In genomic region chr19:49875177-49875576, GRCh38 we compare ENCODE assay signal across 1 cellular context.
TF ChIP-seq lines count a peak whose summit lies in the region.

No MANE protein-coding gene starts in this region.

TF ChIP-seq in A549, 52 proteins besides CTCF, POLR2A, EP300 and RAD21 (continued from another document):
- TF ChIP-seq HES2 (IDR thresholded peaks at IDR 0.05) (no peak), HDAC2 (IDR thresholded peaks at IDR 0.05) (no peak), RARB (CRISPR knock-in tag; IDR thresholded peaks at IDR 0.05) (no peak)
